1 cellular context compared by ENCODE assay signal in the genomic region with DNA sequence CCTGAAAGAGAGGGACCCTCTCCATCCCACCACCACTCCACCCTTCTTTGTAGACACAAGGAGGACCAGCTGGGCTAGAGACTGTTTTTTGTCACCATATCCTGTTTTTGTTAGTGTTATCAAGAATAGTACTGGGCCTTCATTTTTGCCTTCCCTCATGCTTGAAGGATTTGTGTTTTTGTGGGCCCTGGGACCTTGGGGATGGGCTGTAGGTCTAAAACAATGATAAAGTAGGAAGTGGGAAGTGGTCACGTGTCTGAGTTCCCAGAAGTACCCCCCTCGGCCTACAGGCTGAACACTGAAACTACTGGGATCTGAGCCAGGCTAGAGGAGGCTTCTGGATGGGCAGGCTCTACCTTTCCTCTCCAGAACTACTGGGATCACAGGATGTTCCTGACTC.
TF ChIP-seq lines count a peak whose summit lies in the region.

No MANE protein-coding gene starts in this region.

TF ChIP-seq in HEK293, 187 proteins besides CTCF, POLR2A, EP300 and RAD21 (continued from another document):
- TF ChIP-seq, protein P1, sequence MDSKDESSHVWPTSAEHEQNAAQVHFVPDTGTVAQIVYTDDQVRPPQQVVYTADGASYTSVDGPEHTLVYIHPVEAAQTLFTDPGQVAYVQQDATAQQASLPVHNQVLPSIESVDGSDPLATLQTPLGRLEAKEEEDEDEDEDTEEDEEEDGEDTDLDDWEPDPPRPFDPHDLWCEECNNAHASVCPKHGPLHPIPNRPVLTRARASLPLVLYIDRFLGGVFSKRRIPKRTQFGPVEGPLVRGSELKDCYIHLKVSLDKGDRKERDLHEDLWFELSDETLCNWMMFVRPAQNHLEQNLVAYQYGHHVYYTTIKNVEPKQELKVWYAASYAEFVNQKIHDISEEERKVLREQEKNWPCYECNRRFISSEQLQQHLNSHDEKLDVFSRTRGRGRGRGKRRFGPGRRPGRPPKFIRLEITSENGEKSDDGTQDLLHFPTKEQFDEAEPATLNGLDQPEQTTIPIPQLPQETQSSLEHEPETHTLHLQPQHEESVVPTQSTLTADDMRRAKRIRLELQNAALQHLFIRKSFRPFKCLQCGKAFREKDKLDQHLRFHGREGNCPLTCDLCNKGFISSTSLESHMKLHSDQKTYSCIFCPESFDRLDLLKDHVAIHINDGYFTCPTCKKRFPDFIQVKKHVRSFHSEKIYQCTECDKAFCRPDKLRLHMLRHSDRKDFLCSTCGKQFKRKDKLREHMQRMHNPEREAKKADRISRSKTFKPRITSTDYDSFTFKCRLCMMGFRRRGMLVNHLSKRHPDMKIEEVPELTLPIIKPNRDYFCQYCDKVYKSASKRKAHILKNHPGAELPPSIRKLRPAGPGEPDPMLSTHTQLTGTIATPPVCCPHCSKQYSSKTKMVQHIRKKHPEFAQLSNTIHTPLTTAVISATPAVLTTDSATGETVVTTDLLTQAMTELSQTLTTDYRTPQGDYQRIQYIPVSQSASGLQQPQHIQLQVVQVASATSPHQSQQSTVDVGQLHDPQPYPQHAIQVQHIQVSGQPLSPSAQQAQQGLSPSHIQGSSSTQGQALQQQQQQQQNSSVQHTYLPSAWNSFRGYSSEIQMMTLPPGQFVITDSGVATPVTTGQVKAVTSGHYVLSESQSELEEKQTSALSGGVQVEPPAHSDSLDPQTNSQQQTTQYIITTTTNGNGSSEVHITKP (tag by site-specific recombination; IDR thresholded peaks at IDR 0.05) = no peak
